In the genomic region with DNA sequence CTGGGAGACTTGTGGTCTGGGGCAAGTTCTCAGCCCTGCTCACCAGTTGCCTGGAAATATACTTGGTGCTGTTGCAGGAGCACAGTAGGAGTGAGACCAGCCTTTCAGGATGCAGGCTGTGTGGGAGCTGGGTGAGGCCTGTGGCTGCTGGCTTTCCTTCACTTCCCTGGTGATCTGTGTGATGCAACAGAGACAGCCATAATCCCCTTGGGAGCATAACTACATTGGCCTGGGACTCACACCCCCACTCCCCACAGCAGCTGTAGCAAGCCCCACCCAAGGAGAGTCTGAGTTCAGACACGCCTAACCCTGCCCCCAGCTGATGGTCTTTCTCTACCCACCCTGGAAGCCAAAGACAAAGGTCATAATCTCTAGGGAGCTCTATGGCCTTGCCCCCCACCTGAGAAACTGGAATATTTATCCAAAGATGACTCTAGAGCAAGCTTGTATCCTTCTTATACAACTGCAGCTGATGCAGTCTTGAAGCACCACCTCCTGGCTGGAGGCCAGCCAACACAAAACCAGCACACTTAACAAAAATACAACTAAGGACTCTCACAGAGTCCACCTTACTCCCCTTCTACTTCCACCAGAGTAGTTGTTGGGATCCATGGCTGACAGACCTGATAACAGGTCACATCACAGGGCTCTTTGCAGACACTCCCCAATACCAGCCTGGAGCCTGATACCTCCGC, we compare ENCODE assay signal across 21 cellular contexts.
"Had no signal": no experiment of that assay in that cellular context is flagged by ENCODE, and none has a peak within 500 bp of the region (broad histone marks: within the 10 kb centered on the region; RNA-seq: fewer than 3 reads in every experiment).

No MANE protein-coding gene starts in this region.

- H3K4me1 ChIP-seq: body of pancreas had no signal

- H3K27ac Mint-ChIP-seq: activated CD8-positive, alpha-beta T cell treated with anti-CD3 and anti-CD28 coated beads, Interleukin-2, amount 10 ng/mL, durations not matched to agents 7 days and 5 days; activated naive CD8-positive, alpha-beta T cell; activated T-cell treated with anti-CD3 and anti-CD28 coated beads, Interleukin-2, amount 50 U/mL, for 72 hours; immature natural killer cell; natural killer cell treated with Interleukin-12 subunit alpha and Interleukin-12 subunit beta and Interleukin-15 and Interleukin-18, amount 100 ng/mL, for 72 hours; progenitor cell of endocrine pancreas; stimulated activated naive CD8-positive, alpha-beta T cell treated with anti-CD3 and anti-CD28 coated beads, Interleukin-15, amount 100 ng/mL, for 72 hours; type B pancreatic cell had no signal

- ATAC-seq: activated CD8-positive, alpha-beta T cell treated with anti-CD3 and anti-CD28 coated beads, Interleukin-2, amount 10 ng/mL, durations not matched to agents 7 days and 5 days; activated T-cell treated with anti-CD3 and anti-CD28 coated beads, Interleukin-2, amount 50 U/mL, for 72 hours; body of pancreas; natural killer cell treated with Interleukin-12 subunit alpha and Interleukin-12 subunit beta and Interleukin-15 and Interleukin-18, amount 100 ng/mL, for 72 hours; right cardiac atrium; stimulated activated naive CD8-positive, alpha-beta T cell treated with anti-CD3 and anti-CD28 coated beads, Interleukin-15, amount 100 ng/mL, for 72 hours had no signal

- H3K27me3 ChIP-seq: body of pancreas had no signal

- H3K27ac ChIP-seq: body of pancreas, coronary artery, VCaP had no signal

- H3K4me3 ChIP-seq: body of pancreas, coronary artery, smooth muscle cell had no signal

- H3K36me3 Mint-ChIP-seq: activated naive CD8-positive, alpha-beta T cell; immature natural killer cell; natural killer cell treated with Interleukin-12 subunit alpha and Interleukin-12 subunit beta and Interleukin-15 and Interleukin-18, amount 100 ng/mL, for 72 hours; type B pancreatic cell had no signal

- DNase-seq: activated CD8-positive, alpha-beta memory T cell treated with anti-CD3 and anti-CD28 coated beads, Interleukin-2, amount 50 U/mL, for 48 hours; activated CD8-positive, alpha-beta T cell treated with anti-CD3 and anti-CD28 coated beads, Interleukin-2, amount 10 ng/mL, durations not matched to agents 7 days and 5 days; activated gamma-delta T cell; activated T-cell treated with anti-CD3 and anti-CD28 coated beads, Interleukin-2, amount 50 U/mL, for 72 hours; amygdala; body of pancreas; central memory CD4-positive, alpha-beta T cell; foreskin melanocyte; head of caudate nucleus; immature natural killer cell; occipital lobe; stimulated activated naive CD8-positive, alpha-beta T cell treated with anti-CD3 and anti-CD28 coated beads, Interleukin-15, amount 100 ng/mL, for 72 hours; T-helper 9 cell had no signal

- H3K9me3 Mint-ChIP-seq: activated T-cell treated with anti-CD3 and anti-CD28 coated beads, Interleukin-2, amount 50 U/mL, for 72 hours; stimulated activated naive CD8-positive, alpha-beta T cell treated with anti-CD3 and anti-CD28 coated beads, Interleukin-15, amount 100 ng/mL, for 72 hours; type B pancreatic cell had no signal

- H3K4me2 ChIP-seq: smooth muscle cell had no signal

- H3K4me3 Mint-ChIP-seq: activated CD8-positive, alpha-beta T cell treated with anti-CD3 and anti-CD28 coated beads, Interleukin-2, amount 10 ng/mL, durations not matched to agents 7 days and 5 days; activated naive CD8-positive, alpha-beta T cell; activated T-cell treated with anti-CD3 and anti-CD28 coated beads, Interleukin-2, amount 50 U/mL, for 72 hours; immature natural killer cell; natural killer cell treated with Interleukin-12 subunit alpha and Interleukin-12 subunit beta and Interleukin-15 and Interleukin-18, amount 100 ng/mL, for 72 hours; stimulated activated naive CD8-positive, alpha-beta T cell treated with anti-CD3 and anti-CD28 coated beads, Interleukin-15, amount 100 ng/mL, for 72 hours; type B pancreatic cell had no signal

- H3K27me3 Mint-ChIP-seq: stimulated activated naive CD8-positive, alpha-beta T cell treated with anti-CD3 and anti-CD28 coated beads, Interleukin-15, amount 100 ng/mL, for 72 hours had no signal

- H3K4me1 Mint-ChIP-seq: immature natural killer cell; stimulated activated naive CD8-positive, alpha-beta T cell treated with anti-CD3 and anti-CD28 coated beads, Interleukin-15, amount 100 ng/mL, for 72 hours had no signal
